9 cellular contexts compared by ENCODE assay signal in the genomic region with DNA sequence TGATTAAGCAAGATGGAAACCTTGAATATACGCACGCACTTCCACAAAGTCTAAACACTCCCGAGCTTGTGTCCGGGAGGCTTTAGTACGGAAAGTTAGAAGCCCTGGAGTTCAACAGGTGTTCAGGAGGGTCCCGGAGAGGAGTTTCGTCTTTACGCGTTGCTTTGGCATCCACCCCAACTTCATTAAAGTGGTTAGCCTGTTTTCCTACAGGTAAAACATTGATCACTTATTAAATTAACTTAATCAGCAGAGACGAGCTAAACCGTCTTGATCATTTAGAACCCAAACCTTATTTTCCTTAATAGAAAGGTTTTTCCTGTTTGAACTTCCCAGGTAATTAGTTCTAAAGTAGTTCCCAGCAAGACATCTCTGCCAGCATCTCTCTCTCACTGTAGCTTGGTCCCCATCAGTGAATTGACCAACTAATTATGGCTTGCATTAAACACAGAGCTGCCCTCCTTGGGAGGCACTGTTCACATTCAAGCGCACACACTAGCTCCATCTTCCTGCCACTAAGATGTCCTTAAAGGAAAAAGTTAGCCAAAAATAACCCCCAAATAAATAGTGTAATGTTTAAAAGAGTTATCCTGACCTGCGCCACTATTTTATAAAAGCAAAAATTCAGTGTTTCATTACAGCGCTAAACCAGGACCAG. TPM values are rescaled to one million over a fixed set of nuclear protein-coding genes. Genes with fewer than 3 reads are reported as not detected.
DNase-seq lines count a peak whose midpoint lies in the region; ATAC-seq lines count a peak whose summit lies in the region.
"Had no signal": no experiment of that assay in that cellular context is flagged by ENCODE, and none has a peak within 500 bp of the region (broad histone marks: within the 10 kb centered on the region; RNA-seq: fewer than 3 reads in every experiment).

No MANE protein-coding gene starts in this region.

- H3K27me3 ChIP-seq in stomach smooth muscle (ENCODE audit: control insufficient read depth in 1 of 2, insufficient read depth in 2 of 2, low read length in 2 of 2), result no peaks in the 10 kb centered on the region

- intact Hi-C loops in activated CD4-positive, alpha-beta T cell treated with anti-CD3 and anti-CD28 coated beads for 36 hours (cut with DNase I, micrococcal nuclease), result no loop called here

- H3K36me3 ChIP-seq in stomach smooth muscle (ENCODE audit: control insufficient read depth in 2 of 2, insufficient read depth in 2 of 2, low read length in 2 of 2), result no peaks in the 10 kb centered on the region

- H3K4me3 ChIP-seq in iPS-18c (ENCODE audit: insufficient read depth, low read depth, low read length) (peak overlapping the region; percentile 66), stomach smooth muscle (ENCODE audit: low read length in 2 of 2) (peak overlapping the region; percentile 80 to 82)

- no peak for ATAC-seq in activated CD4-positive, alpha-beta T cell treated with anti-CD3 and anti-CD28 coated beads for 36 hours

- H3K36me3 Mint-ChIP-seq in activated CD4-positive, alpha-beta T cell treated with anti-CD3 and anti-CD28 coated beads for 36 hours (ENCODE audit: low read depth), result peaks cover 4% of the 10 kb centered on the region
- H3K36me3 Mint-ChIP-seq: IgD-negative memory B cell had no signal

- peaks cover 33% of the 10 kb centered on the region for H3K4me1 ChIP-seq in stomach smooth muscle (ENCODE audit: control insufficient read depth, insufficient read depth, low read length)

- peak overlapping the region; percentile 13 for H3K27ac Mint-ChIP-seq in activated CD4-positive, alpha-beta T cell treated with anti-CD3 and anti-CD28 coated beads for 36 hours
- H3K27ac Mint-ChIP-seq: IgD-negative memory B cell had no signal

- H3K9ac ChIP-seq in stomach smooth muscle (ENCODE audit: low read length in 2 of 2), result peak overlapping the region in 1 of 2 donors; percentile 77

- H3K4me1 Mint-ChIP-seq in activated CD4-positive, alpha-beta T cell treated with anti-CD3 and anti-CD28 coated beads for 36 hours, result peaks cover 15% of the 10 kb centered on the region

- no peak overlapping the region for H3K27ac ChIP-seq in stomach smooth muscle (ENCODE audit: low read length)

- CTCF ChIA-PET in activated CD4-positive, alpha-beta T cell treated with anti-CD3 and anti-CD28 coated beads for 36 hours (lab: Charles Lee), result interaction anchor here (0.6 to 1.2 kb wide), 2 partner anchors 329 to 384 kb away, joined by 3 read pairs; no protein-coding TSS in a partner anchor

- peak overlapping the region; percentile 71 for H3K4me3 Mint-ChIP-seq in activated CD4-positive, alpha-beta T cell treated with anti-CD3 and anti-CD28 coated beads for 36 hours

- POLR2A ChIA-PET in activated CD4-positive, alpha-beta T cell treated with anti-CD3 and anti-CD28 coated beads for 36 hours (lab: Charles Lee), result no interaction called here

- peaks cover 31% of the 10 kb centered on the region for H3K27me3 Mint-ChIP-seq in activated CD4-positive, alpha-beta T cell treated with anti-CD3 and anti-CD28 coated beads for 36 hours

- H3K9me3 Mint-ChIP-seq in activated CD4-positive, alpha-beta T cell treated with anti-CD3 and anti-CD28 coated beads for 36 hours (ENCODE audit: low read depth), result no peaks in the 10 kb centered on the region

- H3K9me3 ChIP-seq in iPS-18c (ENCODE audit: control insufficient read depth, insufficient read depth, low read length) (no peaks in the 10 kb centered on the region), stomach smooth muscle (ENCODE audit: control insufficient read depth in 2 of 2, low read length in 2 of 2) (no peaks in the 10 kb centered on the region)

- DNase-seq in activated CD4-positive, alpha-beta T cell treated with anti-CD3 and anti-CD28 coated beads for 36 hours, result no peak
- DNase-seq in activated CD4-positive, alpha-beta T cell treated with anti-CD3 and anti-CD28 coated beads for 4 hours, result no peak
- peak; percentile 50 for DNase-seq in astrocyte of the hippocampus (ENCODE audit: low read depth, low spot score)
- DNase-seq in HuH-7.5 (ENCODE audit: low spot score), result no peak
- no peak for DNase-seq in foreskin melanocyte
- DNase-seq in mucosa of gallbladder (ENCODE audit: low spot score), result no peak

RNA-seq across cellular contexts. Expression of gene NPAS2, which starts 1.4 kb away (rescaled TPM):
- 10 to 100 TPM in 1 of 2 experiments, 1 to 10 TPM in 1; 7.7 to 12.0 TPM for total RNA-seq in activated CD4-positive, alpha-beta T cell treated with anti-CD3 and anti-CD28 coated beads for 36 hours
- total RNA-seq in mucosa of gallbladder, result 47.4 TPM
